In the genomic region with DNA sequence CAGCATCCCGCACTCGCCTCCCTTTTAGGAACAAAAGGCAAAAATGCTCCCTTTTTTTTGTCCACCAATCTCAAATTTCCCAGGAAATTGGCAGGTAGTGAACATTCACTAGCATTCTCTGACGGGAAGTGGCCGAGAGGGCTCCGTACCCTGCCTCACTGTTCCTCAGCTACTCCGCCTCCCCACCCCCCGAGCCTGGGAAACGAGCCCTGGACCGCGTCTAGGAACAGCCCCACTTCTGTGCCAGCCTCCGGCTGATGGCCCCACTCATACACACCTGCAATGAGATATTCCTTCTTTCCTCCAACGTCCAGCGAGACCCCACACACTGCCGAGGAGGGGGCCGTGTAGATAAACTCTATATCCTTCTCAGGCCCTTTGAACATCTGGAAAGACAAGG, we compare ENCODE assay signal across 35 cellular contexts. TPM values are rescaled to one million over a fixed set of nuclear protein-coding genes. Genes with fewer than 3 reads are reported as not detected.
"Had no signal": no experiment of that assay in that cellular context is flagged by ENCODE, and none has a peak within 500 bp of the region (broad histone marks: within the 10 kb centered on the region; RNA-seq: fewer than 3 reads in every experiment).

No MANE protein-coding gene starts in this region.

- DNase-seq: activated CD4-positive, alpha-beta T cell treated with anti-CD3 and anti-CD28 coated beads, Interleukin-2, amount 10 ng/mL, durations not matched to agents 24 days and 14 days; activated CD4-positive, alpha-beta T cell treated with anti-CD3 and anti-CD28 coated beads, Interleukin-2, amount 50 U/mL, for 4 hours; activated CD8-positive, alpha-beta T cell treated with anti-CD3 and anti-CD28 coated beads for 36 hours; activated effector memory CD4-positive, alpha-beta T cell treated with anti-CD3 and anti-CD28 coated beads, Interleukin-2, amount 50 U/mL, for 16 hours; activated naive CD4-positive, alpha-beta T cell; activated naive CD4-positive, alpha-beta T cell treated with anti-CD3 and anti-CD28 coated beads, Interleukin-2, amount 50 U/mL, for 16 hours; activated naive CD8-positive, alpha-beta T cell treated with anti-CD3 and anti-CD28 coated beads for 36 hours; activated T-cell treated with anti-CD3 and anti-CD28 coated beads, Interleukin-2, amount 50 U/mL, for 1 hour; activated T-cell treated with anti-CD3 and anti-CD28 coated beads, Interleukin-2, amount 50 U/mL, for 72 hours; amniotic stem cell; caudate nucleus; cerebellar nuclear complex; Karpas-422; KBM-7; MG63; NCI-H1048; NCI-H1105 treated with DMSO at 0.1 percent for 48 hours; NCI-H1436; NCI-H1694; NCI-H1930; NCI-H2081 treated with DMSO at 0.1 percent for 48 hours; NCI-H345; NK-92 treated with Interleukin-12 subunit alpha and Interleukin-12 subunit beta, amount 100 ng/mL, for 24 hours; PC-9; Right ventricle myocardium superior; SW 1271; T-helper 1 cell; T-helper 2 cell; T-helper 9 cell had no signal

- H3K27ac ChIP-seq: ascending aorta, PC-9 had no signal

- H3K27ac Mint-ChIP-seq: activated CD4-positive, alpha-beta T cell treated with anti-CD3 and anti-CD28 coated beads, Interleukin-2, amount 10 ng/mL, durations not matched to agents 24 days and 14 days; activated CD8-positive, alpha-beta T cell treated with anti-CD3 and anti-CD28 coated beads for 36 hours; activated naive CD8-positive, alpha-beta T cell treated with anti-CD3 and anti-CD28 coated beads for 36 hours; activated T-cell treated with anti-CD3 and anti-CD28 coated beads, Interleukin-2, amount 50 U/mL, for 72 hours; activated T-helper 17 cell treated with anti-CD3 and anti-CD28 coated beads, Interleukin-2, amount 50 U/mL, for 72 hours had no signal

- ATAC-seq: activated CD8-positive, alpha-beta T cell treated with anti-CD3 and anti-CD28 coated beads for 36 hours; activated T-cell treated with anti-CD3 and anti-CD28 coated beads, Interleukin-2, amount 50 U/mL, for 72 hours; activated T-helper 17 cell treated with anti-CD3 and anti-CD28 coated beads, Interleukin-2, amount 50 U/mL, for 72 hours had no signal

- H3K4me1 Mint-ChIP-seq: activated CD4-positive, alpha-beta T cell treated with anti-CD3 and anti-CD28 coated beads, Interleukin-2, amount 10 ng/mL, durations not matched to agents 24 days and 14 days; activated T-helper 17 cell treated with anti-CD3 and anti-CD28 coated beads, Interleukin-2, amount 50 U/mL, for 72 hours had no signal

- FAIRE-seq: bronchial epithelial cell, RCC 7860 had no signal

- H3K9me3 ChIP-seq: ascending aorta, MG63 had no signal

- H3K27me3 Mint-ChIP-seq: activated CD8-positive, alpha-beta T cell treated with anti-CD3 and anti-CD28 coated beads for 36 hours; activated naive CD8-positive, alpha-beta T cell treated with anti-CD3 and anti-CD28 coated beads for 36 hours; activated T-helper 17 cell treated with anti-CD3 and anti-CD28 coated beads, Interleukin-2, amount 50 U/mL, for 72 hours had no signal

- H3K27me3 ChIP-seq: ascending aorta, MG63 had no signal

- H3K4me2 ChIP-seq: PC-9 had no signal

- H3K36me3 Mint-ChIP-seq: activated naive CD8-positive, alpha-beta T cell treated with anti-CD3 and anti-CD28 coated beads for 36 hours had no signal

- H2AFZ ChIP-seq: PC-9 had no signal

- H3K9me3 Mint-ChIP-seq: activated CD4-positive, alpha-beta T cell treated with anti-CD3 and anti-CD28 coated beads, Interleukin-2, amount 10 ng/mL, durations not matched to agents 24 days and 14 days; activated CD8-positive, alpha-beta T cell treated with anti-CD3 and anti-CD28 coated beads for 36 hours; activated naive CD8-positive, alpha-beta T cell treated with anti-CD3 and anti-CD28 coated beads for 36 hours; activated T-cell treated with anti-CD3 and anti-CD28 coated beads, Interleukin-2, amount 50 U/mL, for 72 hours; activated T-helper 17 cell treated with anti-CD3 and anti-CD28 coated beads, Interleukin-2, amount 50 U/mL, for 72 hours had no signal

- H3K4me3 Mint-ChIP-seq: activated CD4-positive, alpha-beta T cell treated with anti-CD3 and anti-CD28 coated beads, Interleukin-2, amount 10 ng/mL, durations not matched to agents 24 days and 14 days; activated CD8-positive, alpha-beta T cell treated with anti-CD3 and anti-CD28 coated beads for 36 hours; activated naive CD8-positive, alpha-beta T cell treated with anti-CD3 and anti-CD28 coated beads for 36 hours; activated T-cell treated with anti-CD3 and anti-CD28 coated beads, Interleukin-2, amount 50 U/mL, for 72 hours; activated T-helper 17 cell treated with anti-CD3 and anti-CD28 coated beads, Interleukin-2, amount 50 U/mL, for 72 hours had no signal

- H3K4me3 ChIP-seq: ascending aorta, MG63, PC-9 had no signal

RNA-seq across cellular contexts. Expression of a gene that starts 32.4 kb away (rescaled TPM):
- total RNA-seq: activated CD8-positive, alpha-beta memory T cell treated with anti-CD3 and anti-CD28 coated beads for 36 hours; activated T-helper 17 cell treated with anti-CD3 and anti-CD28 coated beads, Interleukin-2, amount 50 U/mL, for 72 hours; OCI-LY7 had no signal
